In genomic region chr16:78770353-78771091, GRCh38 we compare ENCODE assay signal across 1 cellular context.
A peak's percentile ranks its signal among the peaks of the same experiment; 100 is the strongest.
TF ChIP-seq lines count a peak whose summit lies in the region.

No MANE protein-coding gene starts in this region.

TF ChIP-seq in HepG2, 621 proteins besides CTCF, POLR2A, EP300 and RAD21 (continued from another document and continues in another):
- TF ChIP-seq IRF2 (CRISPR knock-in tag; IDR thresholded peaks at IDR 0.05) (peak; percentile 75; the same call in 1 of the 2 replicates), TERF1 (CRISPR knock-in tag; IDR thresholded peaks at IDR 0.05) (no peak), SP5 (CRISPR knock-in tag; IDR thresholded peaks at IDR 0.05; ENCODE audit: borderline replicate concordance, low read depth) (0 out of 2 replicates have a peak, but pooled peaks have one; percentile 32), ZKSCAN8 (CRISPR knock-in tag; IDR thresholded peaks at IDR 0.05; ENCODE audit: borderline replicate concordance) (0 out of 2 replicates have a peak, but pooled peaks have one; percentile 52), KDM2A (CRISPR knock-in tag; IDR thresholded peaks at IDR 0.05; ENCODE audit: borderline replicate concordance, low read depth) (peak; percentile 88), TRIM22 (IDR thresholded peaks at IDR 0.05) (no peak), ZBTB42 (CRISPR knock-in tag; IDR thresholded peaks at IDR 0.05) (no peak), ZEB1 (IDR thresholded peaks at IDR 0.05; ENCODE audit: insufficient replicate concordance, low read depth) (no peak), MLLT10 (CRISPR knock-in tag; IDR thresholded peaks at IDR 0.05) (no peak), KDM6A (CRISPR knock-in tag; IDR thresholded peaks at IDR 0.05; ENCODE audit: low read depth) (no peak), CREB1 (IDR thresholded peaks at IDR 0.05) (no peak), CREB1 (CRISPR knock-in tag; IDR thresholded peaks at IDR 0.05) (no peak), ZBTB21 (CRISPR knock-in tag; IDR thresholded peaks at IDR 0.05) (no peak), ZNF468 (CRISPR knock-in tag; IDR thresholded peaks at IDR 0.05) (no peak), AFF4 (CRISPR knock-in tag; IDR thresholded peaks at IDR 0.05) (no peak), PAXIP1 (CRISPR knock-in tag; conservative IDR thresholded peaks at IDR 0.05) (0 out of 2 replicates have a peak, but pooled peaks have one; percentile 13), ATF2 (CRISPR knock-in tag; IDR thresholded peaks at IDR 0.05) (peak; percentile 68), ZNF580 (CRISPR knock-in tag; IDR thresholded peaks at IDR 0.05; ENCODE audit: borderline replicate concordance, low read depth) (peak; percentile 73), ETV6 (CRISPR knock-in tag; conservative IDR thresholded peaks at IDR 0.05) (no peak), ZNF292 (CRISPR knock-in tag; IDR thresholded peaks at IDR 0.05; ENCODE audit: borderline replicate concordance, low read depth) (no peak), ZNF776 (CRISPR knock-in tag; IDR thresholded peaks at IDR 0.05) (no peak), NR0B2 (CRISPR knock-in tag; IDR thresholded peaks at IDR 0.05) (no peak), HNF1B (CRISPR knock-in tag; IDR thresholded peaks at IDR 0.05) (peak; percentile 51), ZNF572 (CRISPR knock-in tag; IDR thresholded peaks at IDR 0.05) (peak; percentile 85; the same call in 1 of the 2 replicates), CC2D1A (CRISPR knock-in tag; IDR thresholded peaks at IDR 0.05) (no peak), ZNF510 (CRISPR knock-in tag; IDR thresholded peaks at IDR 0.05; ENCODE audit: low read depth) (no peak), HNF4A (CRISPR knock-in tag; IDR thresholded peaks at IDR 0.05) (no peak), SMAD1 (CRISPR knock-in tag; IDR thresholded peaks at IDR 0.05; ENCODE audit: borderline replicate concordance, low read depth) (no peak), ZNF691 (CRISPR knock-in tag; IDR thresholded peaks at IDR 0.05; ENCODE audit: borderline replicate concordance, low read depth) (no peak; the same call in 1 of the 2 replicates), AHDC1 (CRISPR knock-in tag; IDR thresholded peaks at IDR 0.05; ENCODE audit: borderline replicate concordance) (0 out of 2 replicates have a peak, but pooled peaks have one; percentile 34), ZNF44 (CRISPR knock-in tag; IDR thresholded peaks at IDR 0.05) (no peak)
